29 cellular contexts compared by ENCODE assay signal in the genomic region with DNA sequence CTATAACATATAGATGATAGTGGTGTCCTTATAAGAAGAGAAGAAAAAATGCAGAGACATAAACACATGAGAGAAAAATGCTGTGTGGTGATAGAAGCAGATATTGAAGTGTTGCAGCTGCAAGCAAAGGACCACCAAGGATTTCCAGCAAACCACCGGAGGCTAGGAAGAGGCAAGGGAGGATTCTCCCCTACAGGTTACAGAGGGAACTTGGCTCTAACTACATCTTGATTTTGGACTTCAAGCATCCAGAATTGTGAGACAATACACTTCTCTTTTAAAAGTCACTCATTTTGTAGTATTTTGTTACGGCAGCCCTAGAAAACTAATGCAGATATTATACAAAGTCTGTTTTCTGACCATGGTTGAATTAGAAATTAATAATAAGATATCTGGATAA. TPM values are rescaled to one million over a fixed set of nuclear protein-coding genes. Genes with fewer than 3 reads are reported as not detected.
A peak's percentile ranks its signal among the peaks of the same experiment; 100 is the strongest.
DNase-seq lines count a peak whose midpoint lies in the region; ATAC-seq, FAIRE-seq and TF ChIP-seq lines count a peak whose summit lies in the region.
"Had no signal": no experiment of that assay in that cellular context is flagged by ENCODE, and none has a peak within 500 bp of the region (broad histone marks: within the 10 kb centered on the region; RNA-seq: fewer than 3 reads in every experiment).

No MANE protein-coding gene starts in this region.

- TF ChIP-seq CTCF in H9 (conservative IDR thresholded peaks at IDR 0.05), result peak; percentile 59
- TF ChIP-seq CTCF in astrocyte (IDR thresholded peaks at IDR 0.05; ENCODE audit: insufficient read depth, low read depth, low read length), result no peak
- peak; percentile 71 for TF ChIP-seq CTCF in endodermal cell (conservative IDR thresholded peaks at IDR 0.05)
- TF ChIP-seq CTCF in type B pancreatic cell (conservative IDR thresholded peaks at IDR 0.05), result peak; percentile 61
- TF ChIP-seq CTCF in GM13977 (IDR thresholded peaks at IDR 0.05; ENCODE audit: extremely low read depth, insufficient read depth, missing control alignments), result no peak

- no peak overlapping the region for H3T11ph ChIP-seq in H9 (ENCODE audit: low read length)

- H3K23me2 ChIP-seq in H9 (ENCODE audit: insufficient read length, low read depth, low read length, poor library complexity, severe bottlenecking), result no peaks in the 10 kb centered on the region

- DNase-seq in H9 (no peak), astrocyte (ENCODE audit: low read depth) (no peak), endodermal cell (no peak), type B pancreatic cell (ENCODE audit: extremely low spot score, unreplicated experiment) (no peak), HAP-1 (ENCODE audit: low spot score in 2 of 2) (no peak), T-helper 1 cell (no peak), GM13977 (ENCODE audit: low spot score) (no peak)
- DNase-seq: 8988T; ACHN; BE2C; C1 segment of cervical spinal cord; CD4-positive, alpha-beta memory T cell; CD4-positive, CD25-positive, alpha-beta regulatory T cell; CD8-positive, alpha-beta memory T cell; COR-L47; DMS 273 treated with DMSO at 0.1 percent for 48 hours; DMS153; DMS53; DMS79; DND-41; EL; GDM1 had no signal

- H2BK12ac ChIP-seq in H9 (ENCODE audit: insufficient read length, low read depth, low read length), result no peak overlapping the region

- no peak overlapping the region for H3K4me3 Mint-ChIP-seq in H9
- no peak overlapping the region for H3K4me3 Mint-ChIP-seq in astrocyte (ENCODE audit: unreplicated experiment)
- H3K4me3 Mint-ChIP-seq in endodermal cell, result no peak overlapping the region
- H3K4me3 Mint-ChIP-seq in type B pancreatic cell, result no peak overlapping the region
- H3K4me3 Mint-ChIP-seq: CD14-positive monocyte; CD4-positive, alpha-beta memory T cell; CD4-positive, CD25-positive, alpha-beta regulatory T cell; CD8-positive, alpha-beta memory T cell had no signal

- no peak overlapping the region for H4K91ac ChIP-seq in H9 (ENCODE audit: insufficient read length, low read depth, low read length)

- no peak overlapping the region for H4K8ac ChIP-seq in H9 (replicated peaks; ENCODE audit: insufficient read length, low read depth, low read length)

- no peak overlapping the region for H3K9ac ChIP-seq in H9 (ENCODE audit: extremely low read depth, insufficient read length, low read length)
- no peak overlapping the region for H3K9ac ChIP-seq in astrocyte (ENCODE audit: low read length)
- H3K9ac ChIP-seq in endodermal cell (ENCODE audit: extremely low read depth, low read length, poor library complexity, severe bottlenecking), result no peak overlapping the region
- H3K9ac ChIP-seq: BLaER1 had no signal

- H4K20me1 ChIP-seq in H9 (ENCODE audit: control insufficient read depth, insufficient read depth, insufficient read length) (no peaks in the 10 kb centered on the region), astrocyte (ENCODE audit: insufficient read depth, low read length) (no peaks in the 10 kb centered on the region)
- H4K20me1 ChIP-seq: BLaER1 had no signal

- no peak overlapping the region for H3K4me2 ChIP-seq in H9 (ENCODE audit: insufficient read depth, insufficient read length, low read length)
- no peak overlapping the region for H3K4me2 ChIP-seq in astrocyte (ENCODE audit: low read length)
- H3K4me2 ChIP-seq: BLaER1 had no signal

- H3K36me3 Mint-ChIP-seq in H9 (ENCODE audit: insufficient read depth in 1 of 3, low read depth in 3 of 3), result peaks cover 0 to 9% (median 5%) of the 10 kb centered on the region in 3 experiments; a peak in 2 of 7 replicates
- H3K36me3 Mint-ChIP-seq in astrocyte (ENCODE audit: low read depth, unreplicated experiment), result no peaks in the 10 kb centered on the region
- H3K36me3 Mint-ChIP-seq in endodermal cell (ENCODE audit: low read depth), result no peaks in the 10 kb centered on the region
- no peaks in the 10 kb centered on the region for H3K36me3 Mint-ChIP-seq in type B pancreatic cell
- H3K36me3 Mint-ChIP-seq: CD14-positive monocyte; CD4-positive, alpha-beta memory T cell; CD4-positive, CD25-positive, alpha-beta regulatory T cell; CD8-positive, alpha-beta memory T cell had no signal

- H3K27me3 ChIP-seq in H9 (ENCODE audit: insufficient read depth, low read length), result no peaks in the 10 kb centered on the region
- H3K27me3 ChIP-seq in astrocyte (ENCODE audit: insufficient read depth, low read length), result no peaks in the 10 kb centered on the region
- H3K27me3 ChIP-seq in endodermal cell (ENCODE audit: control insufficient read depth, insufficient read depth, low read length, poor library complexity, severe bottlenecking), result no peaks in the 10 kb centered on the region
- no peaks in the 10 kb centered on the region for H3K27me3 ChIP-seq in HAP-1 (ENCODE audit: low read depth)
- H3K27me3 ChIP-seq: BE2C had no signal

- H2AFZ ChIP-seq in H9 (ENCODE audit: low read length), result no peak overlapping the region
- no peak overlapping the region for H2AFZ ChIP-seq in astrocyte (ENCODE audit: low read depth, low read length)

- no peak for ATAC-seq in GM18519 (IDR thresholded peaks at IDR 0.05; ENCODE audit: low FRiP score, unreplicated experiment)
- ATAC-seq: GM12878 had no signal

- no peak overlapping the region for H2AK5ac ChIP-seq in H9 (ENCODE audit: insufficient read length, low read length)

- no peak overlapping the region for H2BK15ac ChIP-seq in H9 (ENCODE audit: low read depth, low read length)

- WGBS in H9 (ENCODE audit: extremely low coverage, insufficient read length, low lambda C conversion rate), result no CpG with 5 or more reads among the region's 2 CpGs
- WGBS in endodermal cell (ENCODE audit: insufficient coverage in 1 of 2, insufficient read length in 1 of 2), 2 experiments, result 93 to 100% methylated on average over 1 of the region's 2 CpGs

- no peak overlapping the region for H3K14ac ChIP-seq in H9 (ENCODE audit: insufficient read depth, low read length)

- no peak overlapping the region for H2BK20ac ChIP-seq in H9 (ENCODE audit: low read depth, low read length, poor library complexity, severe bottlenecking)

- H3K27ac Mint-ChIP-seq in H9, result no peak overlapping the region
- no peak overlapping the region for H3K27ac Mint-ChIP-seq in astrocyte (ENCODE audit: unreplicated experiment)
- H3K27ac Mint-ChIP-seq in endodermal cell, result no peak overlapping the region
- H3K27ac Mint-ChIP-seq in type B pancreatic cell, result no peak overlapping the region
- H3K27ac Mint-ChIP-seq: CD14-positive monocyte; CD4-positive, alpha-beta memory T cell; CD4-positive, CD25-positive, alpha-beta regulatory T cell; CD8-positive, alpha-beta memory T cell had no signal

- no peak overlapping the region for H3K27ac ChIP-seq in H9 (ENCODE audit: insufficient read length, low read depth, low read length)
- no peak overlapping the region for H3K27ac ChIP-seq in astrocyte (ENCODE audit: low read depth, low read length)
- no peak overlapping the region for H3K27ac ChIP-seq in endodermal cell (ENCODE audit: low read depth, low read length)
- H3K27ac ChIP-seq: BLaER1 had no signal

- H3K56ac ChIP-seq in H9 (ENCODE audit: insufficient read length, low read depth, low read length), result no peak overlapping the region

- H3K27me3 Mint-ChIP-seq in H9 (ENCODE audit: low read depth) (peaks cover 1% of the 10 kb centered on the region; the same call in 1 of the 2 replicates), astrocyte (ENCODE audit: low read depth, unreplicated experiment) (no peaks in the 10 kb centered on the region), endodermal cell (ENCODE audit: insufficient read depth) (no peaks in the 10 kb centered on the region), type B pancreatic cell (no peaks in the 10 kb centered on the region)
- H3K27me3 Mint-ChIP-seq: CD4-positive, CD25-positive, alpha-beta regulatory T cell had no signal

- no peak overlapping the region for H3K4me3 ChIP-seq in astrocyte (ENCODE audit: insufficient read depth, low read depth, low read length)
- H3K4me3 ChIP-seq in endodermal cell (ENCODE audit: low read length), result no peak overlapping the region
- H3K4me3 ChIP-seq in HAP-1, result no peak overlapping the region
- H3K4me3 ChIP-seq: BLaER1, GM12878 had no signal

- no peak overlapping the region for H2BK120ac ChIP-seq in H9 (ENCODE audit: low read depth, low read length, poor library complexity, severe bottlenecking)

- no peak overlapping the region for H3K18ac ChIP-seq in H9 (ENCODE audit: insufficient read length, low read depth, low read length)

- H3K4me1 Mint-ChIP-seq in H9 (no peaks in the 10 kb centered on the region; a peak in 1 of 4 replicates), astrocyte (ENCODE audit: low read depth, unreplicated experiment) (no peaks in the 10 kb centered on the region), endodermal cell (no peaks in the 10 kb centered on the region), type B pancreatic cell (ENCODE audit: unreplicated experiment) (no peaks in the 10 kb centered on the region)
- H3K4me1 Mint-ChIP-seq: CD14-positive monocyte; CD4-positive, alpha-beta memory T cell; CD4-positive, CD25-positive, alpha-beta regulatory T cell; CD8-positive, alpha-beta memory T cell had no signal

- H3K36me3 ChIP-seq in astrocyte (ENCODE audit: insufficient read depth, low read length) (no peaks in the 10 kb centered on the region), endodermal cell (ENCODE audit: control insufficient read depth, insufficient read depth, low read length) (no peaks in the 10 kb centered on the region), HAP-1 (replicated peaks) (no peaks in the 10 kb centered on the region)
- H3K36me3 ChIP-seq: BE2C, BLaER1 had no signal

- no peaks in the 10 kb centered on the region for H3K4me1 ChIP-seq in H9 (ENCODE audit: insufficient read depth, low read length)
- no peaks in the 10 kb centered on the region for H3K4me1 ChIP-seq in astrocyte (ENCODE audit: insufficient read depth, low read length)
- no peaks in the 10 kb centered on the region for H3K4me1 ChIP-seq in endodermal cell (ENCODE audit: control insufficient read depth, insufficient read depth, low read length)
- no peaks in the 10 kb centered on the region for H3K4me1 ChIP-seq in HAP-1
- H3K4me1 ChIP-seq: BE2C, BLaER1 had no signal

- in situ Hi-C loops in HAP-1 (cut with MboI; ENCODE audit: low sequenced_read_pairs) (no loop called here), GM13977 (cut with MboI; ENCODE audit: low pct_unique_long_range_greater_than_20kb, low sequenced_read_pairs, unreplicated experiment) (no loop called here)

- H3K79me1 ChIP-seq in H9 (ENCODE audit: insufficient read depth, low read depth, low read length, poor library complexity, severe bottlenecking), result no peaks in the 10 kb centered on the region

- FAIRE-seq in astrocyte (lab: Jason Lieb, UNC), result peak; percentile 67
- FAIRE-seq: GM12878, GM12892, GM19239 had no signal

- H3K9me3 ChIP-seq in H9 (ENCODE audit: control insufficient read depth, low read depth, low read length) (no peaks in the 10 kb centered on the region), astrocyte (ENCODE audit: insufficient read depth, low read depth, low read length) (no peaks in the 10 kb centered on the region), endodermal cell (ENCODE audit: control insufficient read depth, low read length) (no peaks in the 10 kb centered on the region), HAP-1 (no peaks in the 10 kb centered on the region)
- H3K9me3 ChIP-seq: BE2C, BLaER1 had no signal

- no peak overlapping the region for H3K4ac ChIP-seq in H9 (ENCODE audit: low read depth, low read length)

- H3K9me3 Mint-ChIP-seq in H9 (peaks cover 8 to 9% of the 10 kb centered on the region in 2 experiments; a peak in 4 of 5 replicates), astrocyte (ENCODE audit: unreplicated experiment) (no peaks in the 10 kb centered on the region), endodermal cell (peaks cover 7% of the 10 kb centered on the region), type B pancreatic cell (no peaks in the 10 kb centered on the region)

- H3K79me2 ChIP-seq in H9 (ENCODE audit: insufficient read depth, low read length), result no peaks in the 10 kb centered on the region
- H3K79me2 ChIP-seq in astrocyte (ENCODE audit: insufficient read depth, low read length), result no peaks in the 10 kb centered on the region

- H3K23ac ChIP-seq in H9 (ENCODE audit: insufficient read length, low read depth, low read length), result no peak overlapping the region

- H2BK5ac ChIP-seq in H9 (ENCODE audit: insufficient read length, low read length), result no peak overlapping the region

- no peak overlapping the region for H4K5ac ChIP-seq in H9 (ENCODE audit: insufficient read length, low read depth, low read length)

RNA-seq across cellular contexts. Expression of a gene that starts 30.4 kb away (rescaled TPM):
- total RNA-seq in H9 (2021) (11.6 and 11.8 TPM in 2 replicates), astrocyte (3.3 and 4.8 TPM in 2 replicates), endodermal cell (1 to 10 TPM; 2.2 to 3.6 TPM), type B pancreatic cell (ENCODE audit: low replicate concordance) (0.79 and 4.3 TPM in 2 replicates)
- 9.0 TPM for polyA plus RNA-seq in endodermal cell (2013, experiment 1 of 2)
- 7.3 TPM for polyA plus RNA-seq in endodermal cell (2013, experiment 2 of 2)
- total RNA-seq: CD4-positive, alpha-beta memory T cell; CD4-positive, CD25-positive, alpha-beta regulatory T cell; CD8-positive, alpha-beta memory T cell; G401 had no signal
- polyA plus RNA-seq: CD14-positive monocyte; CD4-positive, alpha-beta memory T cell; CD4-positive, CD25-positive, alpha-beta regulatory T cell; CD8-positive, alpha-beta memory T cell had no signal

Comparison
In these comparisons a context has a peak if more than half of its experiments do, and no peak if none do; other contexts are left out.
1. CTCF ChIP-seq: peak in H9 (single experiment), endodermal cell (single experiment) and type B pancreatic cell (single experiment); none in astrocyte (single experiment) and GM13977 (single experiment).